ENCODE assay signal across 13 cellular contexts in genomic region chr2:134142903-134143302, GRCh38.
A peak's percentile ranks its signal among the peaks of the same experiment; 100 is the strongest.
DNase-seq lines count a peak whose midpoint lies in the region; ATAC-seq and TF ChIP-seq lines count a peak whose summit lies in the region.
"Had no signal": no experiment of that assay in that cellular context is flagged by ENCODE, and none has a peak within 500 bp of the region (broad histone marks: within the 10 kb centered on the region; RNA-seq: fewer than 3 reads in every experiment).

No MANE protein-coding gene starts in this region.

- peaks cover 75% of the 10 kb centered on the region for H3K79me2 ChIP-seq in mammary epithelial cell (ENCODE audit: insufficient read depth, low read length)

- in situ Hi-C loops in mammary epithelial cell (cut with MboI; ENCODE audit: low sequenced_read_pairs in 2 of 2) = no loop called here

- H3K27me3 Mint-ChIP-seq in CD8-positive, alpha-beta memory T cell = peaks cover 0 to 2% of the 10 kb centered on the region in 2 donors
- no peaks in the 10 kb centered on the region for H3K27me3 Mint-ChIP-seq in IgD-negative memory B cell
- H3K27me3 Mint-ChIP-seq in memory B cell = no peaks in the 10 kb centered on the region

- H3K4me1 ChIP-seq in CD8-positive, alpha-beta memory T cell (ENCODE audit: insufficient read depth, low read length) = peaks cover 45% of the 10 kb centered on the region
- H3K4me1 ChIP-seq in mammary epithelial cell (ENCODE audit: insufficient read depth, low read length) (peaks cover 51% of the 10 kb centered on the region), upper lobe of left lung (peaks cover 26 to 46% (median 31%) of the 10 kb centered on the region in 4 donors)

- intact Hi-C loops in mammary epithelial cell (cut with micrococcal nuclease) = loop anchor here (10.0 kb wide), 1 partner anchor 772 kb away; the partner anchor contains the start of gene CCNT2

- TF ChIP-seq EP300 in upper lobe of left lung (IDR thresholded peaks at IDR 0.05) = no peak

- H3K27ac Mint-ChIP-seq in CD8-positive, alpha-beta memory T cell = peak overlapping the region in 7 of 8 donors; percentile 34 to 85 (median 58)
- H3K27ac Mint-ChIP-seq in IgD-negative memory B cell = peak overlapping the region; percentile 21 to 90 (median 72)
- H3K27ac Mint-ChIP-seq in memory B cell = peak overlapping the region; percentile 85

- DNase-seq in CD8-positive, alpha-beta memory T cell = no peak
- DNase-seq in mammary epithelial cell (peak; percentile 62), memory B cell (ENCODE audit: low spot score in 2 of 2) (no peak), upper lobe of left lung (no peak), NCI-H526 (lab: John Stamatoyannopoulos, UW) (no peak), NCI-H2081 treated with DMSO at 0.1 percent for 48 hours (lab: John Stamatoyannopoulos, UW) (no peak)
- DNase-seq: activated CD4-positive, alpha-beta T cell treated with anti-CD3 and anti-CD28 coated beads, Interleukin-2, amount 50 U/mL, for 1 hour; activated naive CD4-positive, alpha-beta T cell treated with Interleukin-2 at 50 U/mL for 16 hours; NCI-H1048; NCI-H510A had no signal

- H3K9ac ChIP-seq in mammary epithelial cell (ENCODE audit: insufficient read depth, low read length) = no peak overlapping the region

- ATAC-seq in memory B cell (ENCODE audit: low read depth) (no peak), upper lobe of left lung (ENCODE audit: low FRiP score in 2 of 2) (no peak)
- ATAC-seq in activated CD4-positive, CD25-positive, alpha-beta regulatory T cell treated with anti-CD3 and anti-CD28 coated beads, Interleukin-2, amount 50 U/mL, for 24 hours = no peak
- ATAC-seq: gastroesophageal sphincter had no signal

- no peak for TF ChIP-seq POLR2A in upper lobe of left lung (IDR thresholded peaks at IDR 0.05)

- peaks cover 0 to 30% (median 3%) of the 10 kb centered on the region in 3 donors for H3K36me3 Mint-ChIP-seq in CD8-positive, alpha-beta memory T cell
- H3K36me3 Mint-ChIP-seq in IgD-negative memory B cell = peaks cover 2% of the 10 kb centered on the region
- peaks cover 18% of the 10 kb centered on the region for H3K36me3 Mint-ChIP-seq in memory B cell

- H2AFZ ChIP-seq in mammary epithelial cell (ENCODE audit: low read depth, low read length) = no peak overlapping the region

- H3K36me3 ChIP-seq in CD8-positive, alpha-beta memory T cell (ENCODE audit: insufficient read depth, low read length) = no peaks in the 10 kb centered on the region
- no peaks in the 10 kb centered on the region for H3K36me3 ChIP-seq in mammary epithelial cell (ENCODE audit: insufficient read depth, low read length)
- H3K36me3 ChIP-seq in upper lobe of left lung = no peaks in the 10 kb centered on the region
- H3K36me3 ChIP-seq: gastroesophageal sphincter had no signal

- no peaks in the 10 kb centered on the region for H4K20me1 ChIP-seq in mammary epithelial cell (ENCODE audit: insufficient read depth, low read length)

- H3K27me3 ChIP-seq in CD8-positive, alpha-beta memory T cell (ENCODE audit: insufficient read depth, low read length, poor library complexity, severe bottlenecking) = no peaks in the 10 kb centered on the region
- no peaks in the 10 kb centered on the region for H3K27me3 ChIP-seq in mammary epithelial cell (ENCODE audit: insufficient read depth, low read length)
- H3K27me3 ChIP-seq in upper lobe of left lung = no peaks in the 10 kb centered on the region
- H3K27me3 ChIP-seq: gastroesophageal sphincter had no signal

- H3K4me3 Mint-ChIP-seq in CD8-positive, alpha-beta memory T cell = peak overlapping the region in 1 of 7 donors; percentile 22
- H3K4me3 Mint-ChIP-seq in IgD-negative memory B cell = no peak overlapping the region
- H3K4me3 Mint-ChIP-seq in memory B cell = no peak overlapping the region

- no peak overlapping the region for H3K27ac ChIP-seq in CD8-positive, alpha-beta memory T cell (ENCODE audit: low read depth, low read length)
- peak overlapping the region; percentile 38 for H3K27ac ChIP-seq in mammary epithelial cell (ENCODE audit: insufficient read depth, low read depth, low read length)
- no peak overlapping the region for H3K27ac ChIP-seq in upper lobe of left lung

- H3K9me3 Mint-ChIP-seq in CD8-positive, alpha-beta memory T cell = no peaks in the 10 kb centered on the region
- H3K9me3 Mint-ChIP-seq in IgD-negative memory B cell (no peaks in the 10 kb centered on the region), memory B cell (no peaks in the 10 kb centered on the region)

- POLR2A ChIA-PET in CD8-positive, alpha-beta memory T cell (lab: Charles Lee) = interaction anchor here (0.9 kb wide), 1 partner anchor 22 kb away, joined by 4 read pairs; no protein-coding TSS in a partner anchor

- no peak overlapping the region for H3K4me2 ChIP-seq in mammary epithelial cell (ENCODE audit: insufficient read depth, low read depth, low read length)

- TF ChIP-seq CTCF in mammary epithelial cell (conservative IDR thresholded peaks at IDR 0.05 in 1 of 2, IDR thresholded peaks at IDR 0.05 in 1 of 2; ENCODE audit: extremely low read depth in 1 of 2, insufficient read depth in 1 of 2, low read depth in 1 of 2, low read length in 2 of 2) (no peak), upper lobe of left lung (IDR thresholded peaks at IDR 0.05) (no peak)

- dilution Hi-C loops in mammary epithelial cell (cut with HindIII; ENCODE audit: low sequenced_read_pairs) = no loop called here

- CTCF ChIA-PET in CD8-positive, alpha-beta memory T cell (lab: Charles Lee) = no interaction called here
- CTCF ChIA-PET in mammary epithelial cell (lab: Charles Lee; ENCODE audit: low non-redundant PET) = no interaction called here

- peaks cover 90 to 99% (median 98%) of the 10 kb centered on the region in 3 donors for H3K4me1 Mint-ChIP-seq in CD8-positive, alpha-beta memory T cell
- H3K4me1 Mint-ChIP-seq in IgD-negative memory B cell = peaks cover 53 to 78% (median 69%) of the 10 kb centered on the region in 3 donors
- H3K4me1 Mint-ChIP-seq in memory B cell = peaks cover 66% of the 10 kb centered on the region

- H3K9me3 ChIP-seq in CD8-positive, alpha-beta memory T cell (ENCODE audit: low read length) = no peaks in the 10 kb centered on the region
- H3K9me3 ChIP-seq in mammary epithelial cell (replicated peaks; ENCODE audit: insufficient read depth, low read length) (no peaks in the 10 kb centered on the region), upper lobe of left lung (no peaks in the 10 kb centered on the region)
- H3K9me3 ChIP-seq: gastroesophageal sphincter had no signal

- 90% methylated on average over 2 of the region's 5 CpGs for WGBS in mammary epithelial cell (ENCODE audit: low coverage, missing lambda C conversion rate)
- WGBS in upper lobe of left lung, 2 donors = 87 to 95% methylated on average over 5 of the region's 5 CpGs

- BruUV-seq in mammary epithelial cell (replicated peaks; lab: Mats Ljungman, UMichigan) = no TSS peak

- H3K4me3 ChIP-seq in CD8-positive, alpha-beta memory T cell (ENCODE audit: low read length) = no peak overlapping the region
- H3K4me3 ChIP-seq in mammary epithelial cell (replicated peaks in 1 of 3; ENCODE audit: insufficient read depth in 1 of 3, low read depth in 2 of 3, low read length in 3 of 3) = no peak overlapping the region
- H3K4me3 ChIP-seq in upper lobe of left lung = no peak overlapping the region
- H3K4me3 ChIP-seq: gastroesophageal sphincter had no signal
